In genomic region chr15:63189955-63190691, GRCh38 we compare ENCODE assay signal across 8 cellular contexts. TPM values are rescaled to one million over a fixed set of nuclear protein-coding genes. Genes with fewer than 3 reads are reported as not detected.
DNase-seq lines count a peak whose midpoint lies in the region; ATAC-seq and TF ChIP-seq lines count a peak whose summit lies in the region.

No MANE protein-coding gene starts in this region.

- DNase-seq in NOMO-1 treated with DMSO at 0.1 percent for 48 hours (lab: John Stamatoyannopoulos, UW; ENCODE audit: unreplicated experiment) (peak; percentile 53), caudate nucleus (lab: John Stamatoyannopoulos, UW) (peak in 2 of 61 donors; percentile 4 to 19), cortex of kidney (lab: John Stamatoyannopoulos, UW) (no peak), omental fat pad (ENCODE audit: low spot score) (no peak), activated gamma-delta T cell (lab: John Stamatoyannopoulos, UW) (no peak), cerebellar nuclear complex (lab: John Stamatoyannopoulos, UW) (no peak)

- no peaks in the 10 kb centered on the region for H3K9me3 ChIP-seq in muscle layer of duodenum (ENCODE audit: control insufficient read depth in 1 of 2, low read length in 2 of 2)

- TF ChIP-seq CTCF in omental fat pad (IDR thresholded peaks at IDR 0.05), result no peak

- H3K4me3 ChIP-seq in GM08714 (ENCODE audit: low read length) (peak overlapping the region; percentile 95), muscle layer of duodenum (ENCODE audit: low read depth in 1 of 2, low read length in 2 of 2) (peak overlapping the region; percentile 77 to 92)

- H3K27me3 ChIP-seq in muscle layer of duodenum (ENCODE audit: low read depth, low read length), result no peaks in the 10 kb centered on the region

- no peak for ATAC-seq in omental fat pad (ENCODE audit: low FRiP score)

- no peaks in the 10 kb centered on the region for H3K36me3 ChIP-seq in muscle layer of duodenum (ENCODE audit: control insufficient read depth in 1 of 2, insufficient read depth in 2 of 2, low read length in 2 of 2)

- peaks cover 7 to 19% of the 10 kb centered on the region in 2 donors for H3K4me1 ChIP-seq in muscle layer of duodenum (ENCODE audit: control insufficient read depth in 1 of 2, insufficient read depth in 2 of 2, low read length in 2 of 2)

- H3K27ac ChIP-seq in caudate nucleus (ENCODE audit: low read depth, low read length) (peak overlapping the region; percentile 81), muscle layer of duodenum (ENCODE audit: low read length) (peak overlapping the region; percentile 95)

RNA-seq across cellular contexts. Expression of gene RAB8B, which starts 0.7 kb away (rescaled TPM):
- total RNA-seq in omental fat pad, result 10 to 100 TPM; 36.0 to 55.4 (median 50.0) TPM

RNA-seq across cellular contexts. Expression of gene RPS27L, which starts 32.8 kb away (rescaled TPM):
- total RNA-seq in omental fat pad, result 100 to 1,000 TPM in 1 of 4 donors, 10 to 100 TPM in 3; 71.3 to 107 (median 83.2) TPM
